ENCODE assay signal across 8 cellular contexts in genomic region chr9:106286249-106286648, GRCh38.
DNase-seq lines count a peak whose midpoint lies in the region; ATAC-seq and TF ChIP-seq lines count a peak whose summit lies in the region.

No MANE protein-coding gene starts in this region.

- H3K4me3 Mint-ChIP-seq in brain (peak overlapping the region in 4 of 5 experiments; percentile 2 to 83 (median 50)), neural crest cell (peak overlapping the region; percentile 21)

- H3K9me3 Mint-ChIP-seq in brain, result peaks cover 0 to 6% (median 2%) of the 10 kb centered on the region in 5 experiments
- H3K9me3 Mint-ChIP-seq in neural crest cell, result peaks cover 6% of the 10 kb centered on the region

- DNase-seq in ELF-1 (ENCODE audit: low read depth, low spot score) (peak; percentile 58), MV-4-11 (lab: John Stamatoyannopoulos, UW) (peak; percentile 14), neural crest cell (ENCODE audit: low read depth, low spot score) (peak; percentile 30), T-helper 1 cell (no peak)

- peak overlapping the region; percentile 87 to 98 (median 95) for H3K27ac Mint-ChIP-seq in brain
- H3K27ac Mint-ChIP-seq in neural crest cell (ENCODE audit: unreplicated experiment), result peak overlapping the region; percentile 38

- no peak for ATAC-seq in HG02973 (IDR thresholded peaks at IDR 0.05; ENCODE audit: unreplicated experiment)
- ATAC-seq in HG02885 (IDR thresholded peaks at IDR 0.05; ENCODE audit: poor library complexity, unreplicated experiment), result no peak
- ATAC-seq in HG03196 (IDR thresholded peaks at IDR 0.05; ENCODE audit: unreplicated experiment), result no peak

- peaks cover 57% of the 10 kb centered on the region for H3K4me1 Mint-ChIP-seq in brain
- peaks cover 62% of the 10 kb centered on the region for H3K4me1 Mint-ChIP-seq in neural crest cell

- no peaks in the 10 kb centered on the region for H3K27me3 Mint-ChIP-seq in brain
- H3K27me3 Mint-ChIP-seq in neural crest cell (ENCODE audit: low read depth), result no peaks in the 10 kb centered on the region

- TF ChIP-seq CTCF in brain (conservative IDR thresholded peaks at IDR 0.05) (peak; percentile 54 to 64), neural crest cell (conservative IDR thresholded peaks at IDR 0.05) (peak; percentile 51)

- H3K36me3 Mint-ChIP-seq in brain (no peaks in the 10 kb centered on the region), neural crest cell (ENCODE audit: low read depth) (peaks cover 5% of the 10 kb centered on the region)

Comparison
In these comparisons a context has a peak if more than half of its experiments do, and no peak if none do; other contexts are left out.
1. DNase-seq: peak in ELF-1 (single experiment), MV-4-11 (single experiment) and neural crest cell (single experiment); none in T-helper 1 cell (0 of 5).